ENCODE assay signal across 33 cellular contexts in the genomic region with DNA sequence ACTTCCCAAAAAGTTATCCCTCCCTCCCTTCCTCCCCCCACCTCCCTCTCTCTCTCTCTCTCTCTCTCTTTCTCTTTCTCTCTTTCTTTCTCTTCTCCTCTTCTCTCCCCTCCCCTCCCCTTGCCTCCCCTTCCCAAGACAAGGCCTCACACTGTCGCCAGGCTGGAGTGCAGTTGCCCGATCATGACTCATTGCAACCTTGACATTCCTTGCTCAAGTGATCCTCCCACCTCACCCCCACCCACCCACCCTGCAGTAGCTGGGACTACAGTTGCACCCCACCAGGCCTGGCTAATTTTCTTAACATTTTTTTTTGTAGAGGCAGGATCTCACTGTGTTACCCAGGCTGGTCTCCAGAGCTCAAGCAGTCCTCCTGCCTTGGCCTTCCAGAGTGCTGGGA. TPM values are rescaled to one million over a fixed set of nuclear protein-coding genes. Genes with fewer than 3 reads are reported as not detected.
DNase-seq lines count a peak whose midpoint lies in the region; ATAC-seq, FAIRE-seq and TF ChIP-seq lines count a peak whose summit lies in the region.
"Had no signal": no experiment of that assay in that cellular context is flagged by ENCODE, and none has a peak within 500 bp of the region (broad histone marks: within the 10 kb centered on the region; RNA-seq: fewer than 3 reads in every experiment).

No MANE protein-coding gene starts in this region.

- ATAC-seq in heart left ventricle: no peak
- no peak for ATAC-seq in SK-N-SH treated with all-trans-retinoic acid at 6 μM for 48 hours
- ATAC-seq: activated naive CD4-positive, alpha-beta T cell treated with anti-CD3 and anti-CD28 coated beads, Interleukin-2, amount 50 U/mL, for 72 hours; left lobe of liver; T-cell had no signal

- no peak for FAIRE-seq in urothelium cell line (lab: Jason Lieb, UNC)
- FAIRE-seq: small intestine had no signal

- 82 to 87% (median 83%) methylated on average over 2 of the region's 2 CpGs for WGBS in heart left ventricle, 4 donors
- WGBS in adrenal gland, 4 donors: 35 to 65% (median 53%) methylated on average over 2 of the region's 2 CpGs

- no peak overlapping the region for H3K4me3 ChIP-seq in cardiac muscle cell
- H3K4me3 ChIP-seq in heart left ventricle: no peak overlapping the region
- H3K4me3 ChIP-seq in adrenal gland: no peak overlapping the region
- no peak overlapping the region for H3K4me3 ChIP-seq in coronary artery
- H3K4me3 ChIP-seq: GM23248, ovary, upper lobe of left lung had no signal

- peaks cover 16% of the 10 kb centered on the region for H3K36me3 ChIP-seq in cardiac muscle cell
- H3K36me3 ChIP-seq in heart left ventricle: peaks cover 0 to 77% (median 12%) of the 10 kb centered on the region in 9 donors
- H3K36me3 ChIP-seq in adrenal gland (replicated peaks in 1 of 2): peaks cover 0 to 6% of the 10 kb centered on the region in 2 donors
- H3K36me3 ChIP-seq: ovary had no signal

- no peak for TF ChIP-seq CTCF in cardiac muscle cell (IDR thresholded peaks at IDR 0.05; ENCODE audit: low read depth, low read length)
- no peak for TF ChIP-seq CTCF in heart left ventricle (IDR thresholded peaks at IDR 0.05)
- TF ChIP-seq CTCF in adrenal gland (IDR thresholded peaks at IDR 0.05): no peak
- no peak for TF ChIP-seq CTCF in coronary artery (IDR thresholded peaks at IDR 0.05)

- H3K27me3 ChIP-seq in cardiac muscle cell (no peaks in the 10 kb centered on the region), heart left ventricle (no peaks in the 10 kb centered on the region), adrenal gland (no peaks in the 10 kb centered on the region)
- H3K27me3 ChIP-seq: ovary, upper lobe of left lung had no signal

- no peak overlapping the region for H3K27ac ChIP-seq in cardiac muscle cell
- H3K27ac ChIP-seq in heart left ventricle: no peak overlapping the region
- peak overlapping the region in 2 of 5 donors; percentile 21 to 25 for H3K27ac ChIP-seq in adrenal gland
- H3K27ac ChIP-seq in coronary artery: no peak overlapping the region
- H3K27ac ChIP-seq: 22Rv1, C4-2B, GM23248, HL-60, ovary, RWPE1, upper lobe of left lung had no signal

- peak; percentile 8 to 14 for DNase-seq in cardiac muscle cell (ENCODE audit: low read depth in 1 of 2, low spot score in 1 of 2)
- DNase-seq in heart left ventricle: no peak
- peak; percentile 41 to 79 (median 69) for DNase-seq in adrenal gland
- DNase-seq in iPS DF 4.7 (ENCODE audit: extremely low read depth, low spot score): peak; percentile 58
- DNase-seq in urothelium cell line (ENCODE audit: low spot score): peak; percentile 26
- no peak for DNase-seq in NCI-H748 (lab: John Stamatoyannopoulos, UW; ENCODE audit: unreplicated experiment)
- DNase-seq in coronary artery (ENCODE audit: low spot score): no peak
- DNase-seq: activated B cell treated with CpG ODN at 0.5 μM for 24 hours; activated CD4-positive, alpha-beta T cell treated with anti-CD3 and anti-CD28 coated beads, Interleukin-2, amount 50 U/mL, for 1 hour; activated effector memory CD4-positive, alpha-beta T cell treated with Interleukin-2 at 50 U/mL for 16 hours; activated T-cell treated with anti-CD3 and anti-CD28 coated beads, Interleukin-2, amount 50 U/mL, for 1 hour; anterior cingulate cortex; Caco-2; cortex of kidney; effector memory CD4-positive, alpha-beta T cell; erythroblast; GM23248; Karpas-422; MV-4-11; NCI-H1436 treated with DMSO at 0.1 percent for 48 hours; NCI-H774; ovary; small intestine; stimulated activated naive CD4-positive, alpha-beta T cell; T-cell; upper lobe of left lung had no signal

- TF ChIP-seq POLR2A in heart left ventricle (IDR thresholded peaks at IDR 0.05) (no peak), adrenal gland (IDR thresholded peaks at IDR 0.05) (no peak)

- H3K9me3 ChIP-seq in cardiac muscle cell (ENCODE audit: low read depth): no peaks in the 10 kb centered on the region
- no peaks in the 10 kb centered on the region for H3K9me3 ChIP-seq in heart left ventricle
- H3K9me3 ChIP-seq in adrenal gland (replicated peaks in 1 of 3): no peaks in the 10 kb centered on the region
- H3K9me3 ChIP-seq: Caco-2, ovary, upper lobe of left lung had no signal

- no peaks in the 10 kb centered on the region for H3K4me1 ChIP-seq in cardiac muscle cell (ENCODE audit: low read depth)
- no peaks in the 10 kb centered on the region for H3K4me1 ChIP-seq in heart left ventricle
- H3K4me1 ChIP-seq in adrenal gland (replicated peaks in 1 of 2): peaks cover 8 to 11% of the 10 kb centered on the region in 2 donors
- H3K4me1 ChIP-seq: Caco-2, upper lobe of left lung had no signal

- intact Hi-C loops in heart left ventricle (cut with DNase I): loop anchor here in 3 of 10 donors (10.0 kb wide), 1 partner anchor 45 kb away; no protein-coding TSS in a partner anchor
- intact Hi-C loops in adrenal gland (cut with DNase I): no loop called here

TF ChIP-seq in SK-N-SH treated with all-trans-retinoic acid at 6 μM for 48 hours, 23 proteins besides CTCF, POLR2A, EP300 and RAD21:
- TF ChIP-seq ZC3H10 (CRISPR knock-in tag; IDR thresholded peaks at IDR 0.05) (no peak), OSR1 (CRISPR knock-in tag; IDR thresholded peaks at IDR 0.05) (no peak), ESRRG (CRISPR knock-in tag; IDR thresholded peaks at IDR 0.05) (no peak)
TF ChIP-seq in SK-N-SH treated with all-trans-retinoic acid at 6 μM for 48 hours: peak in this region for 0.

RNA-seq across cellular contexts. Expression of a gene that starts 32.8 kb away (rescaled TPM):
- total RNA-seq in cardiac muscle cell (12.7 and 32.3 TPM in 2 replicates), heart left ventricle (10 to 100 TPM; 26.1 to 42.2 (median 32.4) TPM), adrenal gland (10 to 100 TPM; 18.0 to 64.0 (median 34.2) TPM)
- polyA plus RNA-seq in cardiac muscle cell (10.7 and 16.5 TPM in 2 replicates), heart left ventricle (10 to 100 TPM in 1 of 2 donors, 1 to 10 TPM in 1; 8.6 to 14.4 TPM), adrenal gland (10 to 100 TPM; 16.2 to 44.7 (median 24.7) TPM)

Comparison
In these comparisons a context has a peak if more than half of its experiments do, and no peak if none do; other contexts are left out.
1. DNase-seq: peak in cardiac muscle cell (2 of 2), adrenal gland (7 of 7), iPS DF 4.7 (single experiment) and urothelium cell line (single experiment); none in heart left ventricle (0 of 5), NCI-H748 (single experiment) and coronary artery (single experiment).